Comparison of ENCODE assay signal across 9 cellular contexts in the genomic region with DNA sequence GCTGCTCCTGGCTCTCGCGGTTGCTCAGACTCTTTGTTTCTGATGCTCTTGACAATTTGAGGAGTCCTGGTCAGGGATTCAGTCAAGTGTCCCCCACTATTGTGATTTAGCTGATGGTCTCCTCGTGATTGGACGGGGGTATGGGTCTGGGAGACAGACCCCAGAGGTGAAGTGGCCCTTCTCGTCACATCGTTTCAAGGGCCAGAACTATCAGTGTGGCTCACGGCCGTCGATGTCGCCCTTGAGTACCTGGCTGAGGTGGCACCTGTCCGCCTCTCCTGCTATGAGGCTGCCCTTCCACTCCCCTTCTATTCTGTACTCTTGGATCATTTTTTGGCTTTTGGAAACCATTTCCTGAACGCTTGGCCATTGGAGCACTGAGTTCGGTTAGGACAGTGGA. TPM values are rescaled to one million over a fixed set of nuclear protein-coding genes. Genes with fewer than 3 reads are reported as not detected.
A peak's percentile ranks its signal among the peaks of the same experiment; 100 is the strongest.
DNase-seq lines count a peak whose midpoint lies in the region; ATAC-seq and TF ChIP-seq lines count a peak whose summit lies in the region.
"Had no signal": no experiment of that assay in that cellular context is flagged by ENCODE, and none has a peak within 500 bp of the region (broad histone marks: within the 10 kb centered on the region; RNA-seq: fewer than 3 reads in every experiment).

No MANE protein-coding gene starts in this region.

- intact Hi-C loops in activated CD8-positive, alpha-beta T cell treated with anti-CD3 and anti-CD28 coated beads for 36 hours (cut with micrococcal nuclease): loop anchor here (1.0 to 10.0 kb wide), 2 partner anchors 110 to 213 kb away; no protein-coding TSS in a partner anchor
- intact Hi-C loops in ascending aorta (cut with DNase I): loop anchor here (1.0 kb wide), 2 partner anchors 110 to 214 kb away; no protein-coding TSS in a partner anchor

- ATAC-seq in activated CD8-positive, alpha-beta T cell treated with anti-CD3 and anti-CD28 coated beads for 36 hours: no peak
- no peak for ATAC-seq in HG03095 (IDR thresholded peaks at IDR 0.05; ENCODE audit: unreplicated experiment)

- no peaks in the 10 kb centered on the region for H3K36me3 ChIP-seq in BLaER1
- no peaks in the 10 kb centered on the region for H3K36me3 ChIP-seq in DOHH2 (ENCODE audit: control insufficient read depth, low read length)
- no peaks in the 10 kb centered on the region for H3K36me3 ChIP-seq in neural cell (ENCODE audit: insufficient read depth, low read length)
- H3K36me3 ChIP-seq in ascending aorta: no peaks in the 10 kb centered on the region
- H3K36me3 ChIP-seq: Peyer's patch had no signal

- H3K9me2 ChIP-seq in DOHH2 (replicated peaks; ENCODE audit: control insufficient read depth, low read length): no peaks in the 10 kb centered on the region
- no peaks in the 10 kb centered on the region for H3K9me2 ChIP-seq in neural cell (ENCODE audit: insufficient read depth, low read length)

- no peaks in the 10 kb centered on the region for H3K27me3 ChIP-seq in BLaER1
- H3K27me3 ChIP-seq in DOHH2 (ENCODE audit: control insufficient read depth, low read length): no peaks in the 10 kb centered on the region
- H3K27me3 ChIP-seq in neural cell (ENCODE audit: insufficient read depth, low read depth, low read length): no peaks in the 10 kb centered on the region
- H3K27me3 ChIP-seq in ascending aorta: no peaks in the 10 kb centered on the region
- H3K27me3 ChIP-seq: Peyer's patch had no signal

- no peak overlapping the region for H3K9ac ChIP-seq in BLaER1
- no peak overlapping the region for H3K9ac ChIP-seq in neural cell (ENCODE audit: low read length)

- H3K9me3 ChIP-seq in BLaER1 (no peaks in the 10 kb centered on the region), DOHH2 (ENCODE audit: control insufficient read depth, insufficient read depth, low read length) (no peaks in the 10 kb centered on the region), neural cell (ENCODE audit: low read length) (no peaks in the 10 kb centered on the region), ascending aorta (no peaks in the 10 kb centered on the region)
- H3K9me3 ChIP-seq: Peyer's patch had no signal

- H3K79me2 ChIP-seq in DOHH2 (ENCODE audit: control insufficient read depth, low read length) (no peaks in the 10 kb centered on the region), neural cell (replicated peaks; ENCODE audit: insufficient read depth, low read length) (no peaks in the 10 kb centered on the region)

- peaks cover 22% of the 10 kb centered on the region for H3K36me3 Mint-ChIP-seq in activated CD8-positive, alpha-beta T cell treated with anti-CD3 and anti-CD28 coated beads for 36 hours (ENCODE audit: low read depth)

- TF ChIP-seq CTCF in DOHH2 (IDR thresholded peaks at IDR 0.05; ENCODE audit: low read depth, low read length, poor library complexity, severe bottlenecking) (no peak), neural cell (IDR thresholded peaks at IDR 0.05; ENCODE audit: poor library complexity, severe bottlenecking) (no peak), ascending aorta (IDR thresholded peaks at IDR 0.05) (no peak)
- no peak for TF ChIP-seq CTCF in activated CD8-positive, alpha-beta T cell treated with anti-CD3 and anti-CD28 coated beads for 36 hours (IDR thresholded peaks at IDR 0.05)

- H3F3A ChIP-seq in DOHH2 (ENCODE audit: control insufficient read depth, insufficient read depth) (peaks cover 30% of the 10 kb centered on the region), neural cell (ENCODE audit: insufficient read depth, low read length, poor library complexity, severe bottlenecking) (no peaks in the 10 kb centered on the region)

- H3K4me1 ChIP-seq in BLaER1: peaks cover 78% of the 10 kb centered on the region
- peaks cover 76% of the 10 kb centered on the region for H3K4me1 ChIP-seq in DOHH2 (ENCODE audit: control insufficient read depth, low read length)
- H3K4me1 ChIP-seq in ascending aorta: no peaks in the 10 kb centered on the region

- H2AFZ ChIP-seq in neural cell (ENCODE audit: low read depth, low read length): peak overlapping the region; percentile 42

- H3K4me2 ChIP-seq in BLaER1 (peak overlapping the region; percentile 99), DOHH2 (ENCODE audit: low read length) (peak overlapping the region; percentile 77), neural cell (ENCODE audit: low read length) (peak overlapping the region; percentile 27)

- H3K27ac Mint-ChIP-seq in activated CD8-positive, alpha-beta T cell treated with anti-CD3 and anti-CD28 coated beads for 36 hours: peak overlapping the region; percentile 80

- H3K4me1 Mint-ChIP-seq in activated CD8-positive, alpha-beta T cell treated with anti-CD3 and anti-CD28 coated beads for 36 hours (ENCODE audit: low read depth): peaks cover 75% of the 10 kb centered on the region

- TF ChIP-seq EP300 in neural cell (conservative IDR thresholded peaks at IDR 0.05; ENCODE audit: poor library complexity, severe bottlenecking): no peak

- H3K4me3 ChIP-seq in BLaER1: no peak overlapping the region
- H3K4me3 ChIP-seq in DOHH2 (ENCODE audit: low read length): peak overlapping the region; percentile 66; the same call in 1 of the 2 replicates
- H3K4me3 ChIP-seq in neural cell (ENCODE audit: low read length): peak overlapping the region; percentile 38
- no peak overlapping the region for H3K4me3 ChIP-seq in ascending aorta
- H3K4me3 ChIP-seq: Peyer's patch had no signal

- H3K27ac ChIP-seq in BLaER1 (no peak overlapping the region), DOHH2 (ENCODE audit: low read depth, low read length) (no peak overlapping the region), neural cell (ENCODE audit: low read length) (peak overlapping the region; percentile 35), ascending aorta (no peak overlapping the region)

- H3K27me3 Mint-ChIP-seq in activated CD8-positive, alpha-beta T cell treated with anti-CD3 and anti-CD28 coated beads for 36 hours: no peaks in the 10 kb centered on the region

- TF ChIP-seq RAD21 in neural cell (conservative IDR thresholded peaks at IDR 0.05): no peak

- CTCF ChIA-PET in activated CD8-positive, alpha-beta T cell treated with anti-CD3 and anti-CD28 coated beads for 36 hours (lab: Charles Lee): interaction anchor here (0.9 to 11.0 kb wide), 15 partner anchors 21 to 227 kb away, joined by 3 to 145 read pairs (median 4); no protein-coding TSS in a partner anchor

- POLR2A ChIA-PET in activated CD8-positive, alpha-beta T cell treated with anti-CD3 and anti-CD28 coated beads for 36 hours (lab: Charles Lee): interaction anchor here (0.6 to 1.8 kb wide), 4 partner anchors 43 to 88 kb away, joined by 3 to 6 read pairs (median 4); no protein-coding TSS in a partner anchor

- no peak for DNase-seq in activated CD8-positive, alpha-beta T cell treated with anti-CD3 and anti-CD28 coated beads for 36 hours
- DNase-seq in activated gamma-delta T cell (lab: John Stamatoyannopoulos, UW) (no peak), kidney tubule cell (ENCODE audit: low spot score) (no peak), ascending aorta (ENCODE audit: low spot score in 2 of 2) (no peak)

- no peaks in the 10 kb centered on the region for H3K9me3 Mint-ChIP-seq in activated CD8-positive, alpha-beta T cell treated with anti-CD3 and anti-CD28 coated beads for 36 hours

- no peaks in the 10 kb centered on the region for H4K20me1 ChIP-seq in BLaER1
- H4K20me1 ChIP-seq in DOHH2 (ENCODE audit: control insufficient read depth, insufficient read depth, low read depth, low read length): no peaks in the 10 kb centered on the region
- no peaks in the 10 kb centered on the region for H4K20me1 ChIP-seq in neural cell (ENCODE audit: insufficient read depth)

- peak overlapping the region; percentile 39 for H3K4me3 Mint-ChIP-seq in activated CD8-positive, alpha-beta T cell treated with anti-CD3 and anti-CD28 coated beads for 36 hours

TF ChIP-seq in neural cell, 6 proteins besides CTCF, POLR2A, EP300 and RAD21:
- TF ChIP-seq TAF1 (IDR thresholded peaks at IDR 0.05; ENCODE audit: low read depth): no peak
- no peak for TF ChIP-seq SMC3 (conservative IDR thresholded peaks at IDR 0.05; ENCODE audit: poor library complexity)
- no peak for TF ChIP-seq MXI1 (conservative IDR thresholded peaks at IDR 0.05; ENCODE audit: poor library complexity, severe bottlenecking)
- TF ChIP-seq, protein P1, sequence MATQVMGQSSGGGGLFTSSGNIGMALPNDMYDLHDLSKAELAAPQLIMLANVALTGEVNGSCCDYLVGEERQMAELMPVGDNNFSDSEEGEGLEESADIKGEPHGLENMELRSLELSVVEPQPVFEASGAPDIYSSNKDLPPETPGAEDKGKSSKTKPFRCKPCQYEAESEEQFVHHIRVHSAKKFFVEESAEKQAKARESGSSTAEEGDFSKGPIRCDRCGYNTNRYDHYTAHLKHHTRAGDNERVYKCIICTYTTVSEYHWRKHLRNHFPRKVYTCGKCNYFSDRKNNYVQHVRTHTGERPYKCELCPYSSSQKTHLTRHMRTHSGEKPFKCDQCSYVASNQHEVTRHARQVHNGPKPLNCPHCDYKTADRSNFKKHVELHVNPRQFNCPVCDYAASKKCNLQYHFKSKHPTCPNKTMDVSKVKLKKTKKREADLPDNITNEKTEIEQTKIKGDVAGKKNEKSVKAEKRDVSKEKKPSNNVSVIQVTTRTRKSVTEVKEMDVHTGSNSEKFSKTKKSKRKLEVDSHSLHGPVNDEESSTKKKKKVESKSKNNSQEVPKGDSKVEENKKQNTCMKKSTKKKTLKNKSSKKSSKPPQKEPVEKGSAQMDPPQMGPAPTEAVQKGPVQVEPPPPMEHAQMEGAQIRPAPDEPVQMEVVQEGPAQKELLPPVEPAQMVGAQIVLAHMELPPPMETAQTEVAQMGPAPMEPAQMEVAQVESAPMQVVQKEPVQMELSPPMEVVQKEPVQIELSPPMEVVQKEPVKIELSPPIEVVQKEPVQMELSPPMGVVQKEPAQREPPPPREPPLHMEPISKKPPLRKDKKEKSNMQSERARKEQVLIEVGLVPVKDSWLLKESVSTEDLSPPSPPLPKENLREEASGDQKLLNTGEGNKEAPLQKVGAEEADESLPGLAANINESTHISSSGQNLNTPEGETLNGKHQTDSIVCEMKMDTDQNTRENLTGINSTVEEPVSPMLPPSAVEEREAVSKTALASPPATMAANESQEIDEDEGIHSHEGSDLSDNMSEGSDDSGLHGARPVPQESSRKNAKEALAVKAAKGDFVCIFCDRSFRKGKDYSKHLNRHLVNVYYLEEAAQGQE (IDR thresholded peaks at IDR 0.05; ENCODE audit: borderline replicate concordance): no peak
- no peak for TF ChIP-seq EZH2 (IDR thresholded peaks at IDR 0.05; ENCODE audit: borderline replicate concordance, insufficient read depth, low read length, poor library complexity, severe bottlenecking)
- TF ChIP-seq POLR2AphosphoS5 (IDR thresholded peaks at IDR 0.05): no peak
TF ChIP-seq in neural cell: peak in this region for 0.

RNA-seq across cellular contexts. Expression of a gene that starts 7.4 kb away (rescaled TPM):
- 10 to 100 TPM; 21.1 to 22.4 TPM for total RNA-seq in activated CD8-positive, alpha-beta T cell treated with anti-CD3 and anti-CD28 coated beads for 36 hours
- polyA plus RNA-seq in neural cell: 12.4 and 22.1 TPM in 2 replicates
- 31.4 and 36.0 TPM in 2 replicates for polyA minus RNA-seq in neural cell
- 5.4 TPM for total RNA-seq in ascending aorta

Comparison
In these comparisons a context has a peak if more than half of its experiments do, and no peak if none do; other contexts are left out.
1. H3K4me2 ChIP-seq: peak in every context shown above with its lines; median percentile 99 in BLaER1; 77 in DOHH2; 27 in neural cell.
2. H3K4me3 ChIP-seq: peak in DOHH2 (single experiment) and neural cell (single experiment); none in BLaER1 (single experiment) and ascending aorta (0 of 2).